Comparison of ENCODE assay signal across 20 cellular contexts in the genomic region with DNA sequence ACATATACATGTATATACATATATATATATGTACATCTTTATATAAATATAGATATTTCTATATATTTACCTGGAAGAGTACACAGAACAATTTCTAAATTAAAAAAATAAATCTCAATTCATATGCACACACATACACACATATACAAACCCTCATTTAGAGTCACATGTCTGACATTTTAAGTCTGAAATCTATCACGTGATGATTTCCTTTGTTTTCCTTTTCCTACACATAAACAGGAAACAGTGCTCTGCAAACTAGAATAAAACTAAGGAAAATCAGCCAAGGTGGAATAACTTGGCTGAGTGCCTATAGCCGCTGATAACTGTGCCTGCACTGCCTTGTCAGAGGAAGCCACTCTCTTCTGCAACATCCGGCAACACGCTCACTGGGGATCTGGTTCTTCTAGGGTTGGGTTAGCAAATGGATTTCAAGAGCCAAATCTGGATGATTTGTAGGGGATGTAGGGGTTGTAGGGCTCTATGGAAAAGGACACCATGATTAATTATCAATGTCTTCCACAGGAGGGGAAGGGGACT.
"Had no signal": no experiment of that assay in that cellular context is flagged by ENCODE, and none has a peak within 500 bp of the region (broad histone marks: within the 10 kb centered on the region; RNA-seq: fewer than 3 reads in every experiment).

No MANE protein-coding gene starts in this region.

- ATAC-seq: esophagus mucosa; heart left ventricle; left colon; natural killer cell treated with Interleukin-12 subunit alpha and Interleukin-12 subunit beta and Interleukin-15 and Interleukin-18, amount 100 ng/mL, for 72 hours; pancreas; right cardiac atrium; stimulated activated effector memory CD8-positive, alpha-beta T cell treated with anti-CD3 and anti-CD28 coated beads, Interleukin-12 subunit alpha, Interleukin-12 subunit beta, amount 100 ng/mL, for 72 hours; upper lobe of right lung had no signal

- DNase-seq: cortex of kidney; effector memory CD4-positive, alpha-beta T cell; heart left ventricle; hippocampal formation; left colon; midbrain; occipital lobe; pancreas; stimulated activated CD4-positive, alpha-beta T cell treated with anti-CD3 and anti-CD28 coated beads, Interleukin-4, amount 100 ng/mL, for 1 hour; stimulated activated CD8-positive, alpha-beta memory T cell treated with anti-CD3 and anti-CD28 coated beads, Interleukin-4, amount 100 ng/mL, for 48 hours; testis; upper lobe of right lung had no signal

- H3K4me1 ChIP-seq: heart left ventricle, neural progenitor cell, pancreas, testis, tibial nerve, upper lobe of right lung, vagina had no signal

- H3K27me3 ChIP-seq: heart left ventricle, neural progenitor cell, testis, tibial nerve, upper lobe of right lung, vagina had no signal

- H3K27ac ChIP-seq: heart left ventricle, neural progenitor cell, pancreas, testis, tibial nerve, upper lobe of right lung, vagina had no signal

- H3K36me3 ChIP-seq: heart left ventricle, neural progenitor cell, pancreas, tibial nerve, upper lobe of right lung, vagina had no signal

- H3K9me3 ChIP-seq: pancreas, testis, upper lobe of right lung, vagina had no signal

- H3K4me3 ChIP-seq: heart left ventricle, neural progenitor cell, pancreas, smooth muscle cell, testis, tibial nerve, upper lobe of right lung, vagina had no signal
